In the genomic region with DNA sequence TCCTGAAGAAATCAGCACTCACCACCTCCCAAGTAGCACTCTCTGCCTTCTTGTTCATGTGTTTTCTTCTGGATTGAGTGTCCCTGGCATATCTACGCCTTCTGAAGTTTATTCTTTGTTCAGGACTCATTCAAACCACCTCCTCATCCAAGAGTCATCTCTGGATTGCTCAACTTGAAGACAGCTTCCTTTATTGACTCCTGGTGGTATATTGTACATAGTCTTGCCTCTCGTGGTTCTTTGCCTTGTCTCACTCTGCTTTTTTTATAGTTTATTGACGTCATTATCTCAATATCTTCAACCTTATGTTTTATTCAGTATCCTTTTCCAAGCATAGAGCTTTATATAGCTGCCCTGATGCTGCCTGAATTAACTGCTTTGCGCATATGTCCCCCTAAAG, we compare ENCODE assay signal across 14 cellular contexts.
DNase-seq lines count a peak whose midpoint lies in the region; ATAC-seq and TF ChIP-seq lines count a peak whose summit lies in the region.
"Had no signal": no experiment of that assay in that cellular context is flagged by ENCODE, and none has a peak within 500 bp of the region (broad histone marks: within the 10 kb centered on the region; RNA-seq: fewer than 3 reads in every experiment).

No MANE protein-coding gene starts in this region.

- POLR2A ChIA-PET in activated CD4-positive, alpha-beta T cell treated with anti-CD3 and anti-CD28 coated beads for 36 hours (lab: Charles Lee): no interaction called here

- no peak for DNase-seq in activated CD4-positive, alpha-beta T cell treated with anti-CD3 and anti-CD28 coated beads for 36 hours
- DNase-seq in activated CD4-positive, alpha-beta T cell treated with anti-CD3 and anti-CD28 coated beads, Interleukin-2, amount 50 U/mL, for 48 hours: no peak
- DNase-seq in NOMO-1 treated with dmso at 0.1 percent for 144 hours (lab: John Stamatoyannopoulos, UW; ENCODE audit: unreplicated experiment): peak; percentile 4
- DNase-seq in nephron progenitor cell: no peak
- no peak for DNase-seq in NCI-H1417 treated with DMSO at 0.1 percent for 48 hours (lab: John Stamatoyannopoulos, UW)
- no peak for DNase-seq in KBM-7
- DNase-seq: activated T-cell treated with anti-CD3 and anti-CD28 coated beads, Interleukin-2, amount 50 U/mL, for 72 hours; central memory CD4-positive, alpha-beta T cell; left lung; NCI-H1048; posterior cingulate gyrus; testis had no signal

- peak; percentile 39 for ATAC-seq in activated CD4-positive, alpha-beta T cell treated with anti-CD3 and anti-CD28 coated beads for 36 hours
- ATAC-seq in HG02759 (IDR thresholded peaks at IDR 0.05; ENCODE audit: unreplicated experiment): peak; percentile 29
- ATAC-seq in GM21825 (IDR thresholded peaks at IDR 0.05; ENCODE audit: unreplicated experiment): no peak
- ATAC-seq: left lung had no signal

- peaks cover 12% of the 10 kb centered on the region for H3K27me3 Mint-ChIP-seq in activated CD4-positive, alpha-beta T cell treated with anti-CD3 and anti-CD28 coated beads for 36 hours
- H3K27me3 Mint-ChIP-seq in nephron progenitor cell (ENCODE audit: low read depth, poor library complexity): peaks cover 6% of the 10 kb centered on the region

- in situ Hi-C loops in KBM-7 (cut with MboI; ENCODE audit: low pct_unique_long_range_greater_than_20kb, low sequenced_read_pairs): loop anchor here (25.0 kb wide), 1 partner anchor 612 kb away; no protein-coding TSS in a partner anchor

- no peak for TF ChIP-seq CTCF in nephron progenitor cell (IDR thresholded peaks at IDR 0.05)

- H3K27ac Mint-ChIP-seq in activated CD4-positive, alpha-beta T cell treated with anti-CD3 and anti-CD28 coated beads for 36 hours: no peak overlapping the region
- peak overlapping the region; percentile 43 for H3K27ac Mint-ChIP-seq in nephron progenitor cell
- H3K27ac Mint-ChIP-seq: activated T-cell treated with anti-CD3 and anti-CD28 coated beads, Interleukin-2, amount 50 U/mL, for 72 hours had no signal

- no peaks in the 10 kb centered on the region for H3K36me3 Mint-ChIP-seq in activated CD4-positive, alpha-beta T cell treated with anti-CD3 and anti-CD28 coated beads for 36 hours (ENCODE audit: low read depth)
- H3K36me3 Mint-ChIP-seq in nephron progenitor cell (ENCODE audit: low read depth): no peaks in the 10 kb centered on the region

- H3K4me1 Mint-ChIP-seq in activated CD4-positive, alpha-beta T cell treated with anti-CD3 and anti-CD28 coated beads for 36 hours: no peaks in the 10 kb centered on the region
- H3K4me1 Mint-ChIP-seq in nephron progenitor cell: peaks cover 29% of the 10 kb centered on the region

- intact Hi-C loops in activated CD4-positive, alpha-beta T cell treated with anti-CD3 and anti-CD28 coated beads for 36 hours (cut with DNase I, micrococcal nuclease): no loop called here

- no peaks in the 10 kb centered on the region for H3K9me3 Mint-ChIP-seq in activated CD4-positive, alpha-beta T cell treated with anti-CD3 and anti-CD28 coated beads for 36 hours (ENCODE audit: low read depth)
- no peaks in the 10 kb centered on the region for H3K9me3 Mint-ChIP-seq in nephron progenitor cell
- H3K9me3 Mint-ChIP-seq: activated T-cell treated with anti-CD3 and anti-CD28 coated beads, Interleukin-2, amount 50 U/mL, for 72 hours had no signal

- no peak overlapping the region for H3K4me3 Mint-ChIP-seq in activated CD4-positive, alpha-beta T cell treated with anti-CD3 and anti-CD28 coated beads for 36 hours
- no peak overlapping the region for H3K4me3 Mint-ChIP-seq in nephron progenitor cell
- H3K4me3 Mint-ChIP-seq: activated T-cell treated with anti-CD3 and anti-CD28 coated beads, Interleukin-2, amount 50 U/mL, for 72 hours had no signal

- CTCF ChIA-PET in activated CD4-positive, alpha-beta T cell treated with anti-CD3 and anti-CD28 coated beads for 36 hours (lab: Charles Lee): no interaction called here
